Comparison of ENCODE assay signal across 14 cellular contexts in the genomic region with DNA sequence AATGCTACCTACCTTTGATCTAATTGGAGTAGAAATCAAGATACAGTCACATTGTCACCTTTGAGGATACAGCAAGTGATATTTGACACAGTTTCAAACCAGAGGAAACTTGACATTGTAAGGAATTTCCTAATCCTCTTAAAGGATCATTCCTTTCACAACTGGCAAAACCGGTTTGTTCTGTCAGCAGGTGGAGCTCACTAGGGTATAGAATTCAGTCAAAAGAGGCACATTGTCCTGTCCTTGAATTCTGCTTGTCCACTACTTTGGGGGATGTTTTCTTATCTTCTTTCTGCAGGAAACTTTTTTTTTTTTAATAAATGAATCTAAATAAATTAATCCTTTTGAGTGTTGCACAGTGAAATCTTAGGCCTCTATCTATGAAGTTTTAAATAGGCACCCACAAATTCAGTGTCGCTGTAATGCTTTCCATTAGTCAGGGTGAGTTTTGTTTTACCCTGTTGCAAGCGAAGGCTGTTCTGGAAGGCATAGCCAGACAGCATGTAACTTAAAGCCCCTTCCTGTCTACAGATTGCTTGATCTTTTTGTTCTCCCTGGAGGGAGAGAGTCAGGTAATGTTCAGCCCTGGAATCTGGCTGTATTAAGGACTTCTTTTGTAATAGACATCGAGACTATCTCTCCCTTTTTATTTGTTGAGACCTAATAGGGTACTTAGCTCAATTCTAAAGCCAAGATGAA.
A peak's percentile ranks its signal among the peaks of the same experiment; 100 is the strongest.
DNase-seq lines count a peak whose midpoint lies in the region; ATAC-seq and TF ChIP-seq lines count a peak whose summit lies in the region.
"Had no signal": no experiment of that assay in that cellular context is flagged by ENCODE, and none has a peak within 500 bp of the region (broad histone marks: within the 10 kb centered on the region; RNA-seq: fewer than 3 reads in every experiment).

No MANE protein-coding gene starts in this region.

- H3K4me1 Mint-ChIP-seq in WTC11 (peaks cover 60% of the 10 kb centered on the region), T-cell (no peaks in the 10 kb centered on the region)
- H3K4me1 Mint-ChIP-seq: activated T-helper 17 cell treated with anti-CD3 and anti-CD28 coated beads, Interleukin-2, amount 50 U/mL, for 72 hours; central memory CD8-positive, alpha-beta T cell had no signal

- H3K9me3 Mint-ChIP-seq in WTC11 (peaks cover 42% of the 10 kb centered on the region), T-cell (peaks cover 5 to 17% (median 16%) of the 10 kb centered on the region in 3 donors)

- H3K4me1 ChIP-seq in lower lobe of right lung = peaks cover 10% of the 10 kb centered on the region

- H3K36me3 Mint-ChIP-seq in WTC11 (peaks cover 52% of the 10 kb centered on the region), T-cell (peaks cover 72% of the 10 kb centered on the region)

- H3K27ac ChIP-seq in lower lobe of right lung = peak overlapping the region; percentile 38

- CTCF ChIA-PET in WTC11 (lab: Charles Lee) = interaction anchor here (0.9 kb wide), 1 partner anchor 10 kb away, joined by 3 read pairs; no protein-coding TSS in a partner anchor
- CTCF ChIA-PET in T-cell (lab: Charles Lee) = no interaction called here

- H3K27me3 ChIP-seq in lower lobe of right lung (ENCODE audit: low read depth) = no peaks in the 10 kb centered on the region

- peak; percentile 11 for DNase-seq in COR-L47 (lab: John Stamatoyannopoulos, UW)
- peak; percentile 38 for DNase-seq in LoVo (ENCODE audit: low spot score)
- DNase-seq in WTC11 (ENCODE audit: low spot score) = no peak
- no peak for DNase-seq in lower lobe of right lung
- no peak for DNase-seq in cerebellum (ENCODE audit: low spot score)
- DNase-seq in DMS114 treated with DMSO at 0.1 percent for 48 hours (lab: John Stamatoyannopoulos, UW; ENCODE audit: unreplicated experiment) = no peak
- DNase-seq in T-cell = no peak
- DNase-seq: HCEC 1CT, MV-4-11 had no signal

- H3K4me3 ChIP-seq in lower lobe of right lung = no peak overlapping the region

- H3K9me3 ChIP-seq in lower lobe of right lung = peaks cover 3% of the 10 kb centered on the region

- H3K36me3 ChIP-seq in lower lobe of right lung = no peaks in the 10 kb centered on the region

- H3K4me3 Mint-ChIP-seq in WTC11 (peak overlapping the region; percentile 52), T-cell (no peak overlapping the region)
- H3K4me3 Mint-ChIP-seq: activated T-helper 17 cell treated with anti-CD3 and anti-CD28 coated beads, Interleukin-2, amount 50 U/mL, for 72 hours; central memory CD8-positive, alpha-beta T cell had no signal

- no peaks in the 10 kb centered on the region for H3K27me3 Mint-ChIP-seq in WTC11 (ENCODE audit: low read depth)
- H3K27me3 Mint-ChIP-seq in T-cell = no peaks in the 10 kb centered on the region
- H3K27me3 Mint-ChIP-seq: activated T-helper 17 cell treated with anti-CD3 and anti-CD28 coated beads, Interleukin-2, amount 50 U/mL, for 72 hours; central memory CD8-positive, alpha-beta T cell had no signal

- H3K27ac Mint-ChIP-seq in WTC11 = peak overlapping the region; percentile 99
- no peak overlapping the region for H3K27ac Mint-ChIP-seq in T-cell
- H3K27ac Mint-ChIP-seq: activated T-helper 17 cell treated with anti-CD3 and anti-CD28 coated beads, Interleukin-2, amount 50 U/mL, for 72 hours had no signal

- POLR2A ChIA-PET in WTC11 (lab: Charles Lee) = no interaction called here
- POLR2A ChIA-PET in T-cell (lab: Charles Lee) = no interaction called here

- TF ChIP-seq CTCF in WTC11 (IDR thresholded peaks at IDR 0.05) (no peak), lower lobe of right lung (IDR thresholded peaks at IDR 0.05) (no peak)

- intact Hi-C loops in lower lobe of right lung (cut with DNase I) = no loop called here

- ATAC-seq in WTC11 = peak; percentile 89
- ATAC-seq in lower lobe of right lung = peak; percentile 80 to 93
- ATAC-seq in HG02588 (IDR thresholded peaks at IDR 0.05; ENCODE audit: unreplicated experiment) = no peak
- ATAC-seq in T-cell (replicated peaks in 1 of 4) = no peak
- ATAC-seq: activated T-helper 17 cell treated with anti-CD3 and anti-CD28 coated beads, Interleukin-2, amount 50 U/mL, for 72 hours; left lobe of liver; Right ventricle myocardium inferior had no signal

TF ChIP-seq in WTC11, 78 proteins besides CTCF, POLR2A, EP300 and RAD21 (continues in another document):
- TF ChIP-seq FOXJ3 (CRISPR knock-in tag; IDR thresholded peaks at IDR 0.05; ENCODE audit: borderline replicate concordance) (no peak), TEAD1 (CRISPR knock-in tag; IDR thresholded peaks at IDR 0.05) (peak; percentile 75; the same call in 1 of the 2 replicates), GTF2I (CRISPR knock-in tag; conservative IDR thresholded peaks at IDR 0.05) (no peak), SMAD4 (CRISPR knock-in tag; IDR thresholded peaks at IDR 0.05) (no peak), NFYB (CRISPR knock-in tag; conservative IDR thresholded peaks at IDR 0.05; ENCODE audit: low read depth) (no peak), CREM (CRISPR knock-in tag; IDR thresholded peaks at IDR 0.05) (no peak), NFATC4 (CRISPR knock-in tag; IDR thresholded peaks at IDR 0.05) (no peak), ZMAT4 (CRISPR knock-in tag; IDR thresholded peaks at IDR 0.05) (no peak)
- TF ChIP-seq, protein P1, sequence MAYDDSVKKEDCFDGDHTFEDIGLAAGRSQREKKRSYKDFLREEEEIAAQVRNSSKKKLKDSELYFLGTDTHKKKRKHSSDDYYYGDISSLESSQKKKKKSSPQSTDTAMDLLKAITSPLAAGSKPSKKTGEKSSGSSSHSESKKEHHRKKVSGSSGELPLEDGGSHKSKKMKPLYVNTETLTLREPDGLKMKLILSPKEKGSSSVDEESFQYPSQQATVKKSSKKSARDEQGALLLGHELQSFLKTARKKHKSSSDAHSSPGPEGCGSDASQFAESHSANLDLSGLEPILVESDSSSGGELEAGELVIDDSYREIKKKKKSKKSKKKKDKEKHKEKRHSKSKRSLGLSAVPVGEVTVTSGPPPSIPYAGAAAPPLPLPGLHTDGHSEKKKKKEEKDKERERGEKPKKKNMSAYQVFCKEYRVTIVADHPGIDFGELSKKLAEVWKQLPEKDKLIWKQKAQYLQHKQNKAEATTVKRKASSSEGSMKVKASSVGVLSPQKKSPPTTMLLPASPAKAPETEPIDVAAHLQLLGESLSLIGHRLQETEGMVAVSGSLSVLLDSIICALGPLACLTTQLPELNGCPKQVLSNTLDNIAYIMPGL (CRISPR knock-in tag; IDR thresholded peaks at IDR 0.05) = no peak
- TF ChIP-seq, protein P2, sequence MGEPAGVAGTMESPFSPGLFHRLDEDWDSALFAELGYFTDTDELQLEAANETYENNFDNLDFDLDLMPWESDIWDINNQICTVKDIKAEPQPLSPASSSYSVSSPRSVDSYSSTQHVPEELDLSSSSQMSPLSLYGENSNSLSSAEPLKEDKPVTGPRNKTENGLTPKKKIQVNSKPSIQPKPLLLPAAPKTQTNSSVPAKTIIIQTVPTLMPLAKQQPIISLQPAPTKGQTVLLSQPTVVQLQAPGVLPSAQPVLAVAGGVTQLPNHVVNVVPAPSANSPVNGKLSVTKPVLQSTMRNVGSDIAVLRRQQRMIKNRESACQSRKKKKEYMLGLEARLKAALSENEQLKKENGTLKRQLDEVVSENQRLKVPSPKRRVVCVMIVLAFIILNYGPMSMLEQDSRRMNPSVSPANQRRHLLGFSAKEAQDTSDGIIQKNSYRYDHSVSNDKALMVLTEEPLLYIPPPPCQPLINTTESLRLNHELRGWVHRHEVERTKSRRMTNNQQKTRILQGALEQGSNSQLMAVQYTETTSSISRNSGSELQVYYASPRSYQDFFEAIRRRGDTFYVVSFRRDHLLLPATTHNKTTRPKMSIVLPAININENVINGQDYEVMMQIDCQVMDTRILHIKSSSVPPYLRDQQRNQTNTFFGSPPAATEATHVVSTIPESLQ (CRISPR knock-in tag; IDR thresholded peaks at IDR 0.05) = no peak
- TF ChIP-seq, protein P3, sequence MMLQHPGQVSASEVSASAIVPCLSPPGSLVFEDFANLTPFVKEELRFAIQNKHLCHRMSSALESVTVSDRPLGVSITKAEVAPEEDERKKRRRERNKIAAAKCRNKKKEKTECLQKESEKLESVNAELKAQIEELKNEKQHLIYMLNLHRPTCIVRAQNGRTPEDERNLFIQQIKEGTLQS (CRISPR knock-in tag; conservative IDR thresholded peaks at IDR 0.05) = no peak
- TF ChIP-seq, protein P4, sequence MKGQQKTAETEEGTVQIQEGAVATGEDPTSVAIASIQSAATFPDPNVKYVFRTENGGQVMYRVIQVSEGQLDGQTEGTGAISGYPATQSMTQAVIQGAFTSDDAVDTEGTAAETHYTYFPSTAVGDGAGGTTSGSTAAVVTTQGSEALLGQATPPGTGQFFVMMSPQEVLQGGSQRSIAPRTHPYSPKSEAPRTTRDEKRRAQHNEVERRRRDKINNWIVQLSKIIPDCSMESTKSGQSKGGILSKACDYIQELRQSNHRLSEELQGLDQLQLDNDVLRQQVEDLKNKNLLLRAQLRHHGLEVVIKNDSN (CRISPR knock-in tag; IDR thresholded peaks at IDR 0.05) = 0 out of 2 replicates have a peak, but pooled peaks have one; percentile 17
- TF ChIP-seq, protein P5, sequence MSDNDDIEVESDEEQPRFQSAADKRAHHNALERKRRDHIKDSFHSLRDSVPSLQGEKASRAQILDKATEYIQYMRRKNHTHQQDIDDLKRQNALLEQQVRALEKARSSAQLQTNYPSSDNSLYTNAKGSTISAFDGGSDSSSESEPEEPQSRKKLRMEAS (CRISPR knock-in tag; IDR thresholded peaks at IDR 0.05) = 0 out of 2 replicates have a peak, but pooled peaks have one; percentile 35

Comparison
In these comparisons a context has a peak if more than half of its experiments do, and no peak if none do; other contexts are left out.
1. DNase-seq: peak in COR-L47 (single experiment) and LoVo (single experiment); none in WTC11 (single experiment), lower lobe of right lung (single experiment), cerebellum (single experiment), DMS114 treated with DMSO at 0.1 percent for 48 hours (single experiment) and T-cell (0 of 34).
2. ATAC-seq: peak in WTC11 (single experiment) and lower lobe of right lung (2 of 2); none in HG02588 (single experiment) and T-cell (0 of 4).